ENCODE assay signal across 19 cellular contexts in genomic region chr1:83845437-83846071, GRCh38.
DNase-seq lines count a peak whose midpoint lies in the region; ATAC-seq and TF ChIP-seq lines count a peak whose summit lies in the region.
"Had no signal": no experiment of that assay in that cellular context is flagged by ENCODE, and none has a peak within 500 bp of the region (broad histone marks: within the 10 kb centered on the region; RNA-seq: fewer than 3 reads in every experiment).

No MANE protein-coding gene starts in this region.

- H2BK12ac ChIP-seq in trophoblast cell (ENCODE audit: low read length), result no peak overlapping the region

- H2AK9ac ChIP-seq in IMR-90 (replicated peaks; ENCODE audit: low read depth, low read length, poor library complexity), result no peak overlapping the region

- no peak for TF ChIP-seq CTCF in AG10803 (conservative IDR thresholded peaks at IDR 0.05; ENCODE audit: low read length)
- no peak for TF ChIP-seq CTCF in IMR-90 (conservative IDR thresholded peaks at IDR 0.05; ENCODE audit: low read depth, low read length)
- no peak for TF ChIP-seq CTCF in cardiac fibroblast (IDR thresholded peaks at IDR 0.05; ENCODE audit: low read depth, low read length)
- no peak for TF ChIP-seq CTCF in right lobe of liver (IDR thresholded peaks at IDR 0.05)

- H3K23ac ChIP-seq in IMR-90 (ENCODE audit: low read depth, low read length) (no peak overlapping the region), trophoblast cell (ENCODE audit: low read length) (no peak overlapping the region)

- H2BK120ac ChIP-seq in IMR-90 (ENCODE audit: low read depth, low read length) (no peak overlapping the region), trophoblast cell (ENCODE audit: insufficient read depth, low read length, poor library complexity) (no peak overlapping the region)

- H3K79me2 ChIP-seq in trophoblast cell (ENCODE audit: control insufficient read depth, insufficient read depth, low read length, poor library complexity), result no peaks in the 10 kb centered on the region

- in situ Hi-C loops in IMR-90 (cut with MboI; ENCODE audit: low sequenced_read_pairs), result no loop called here

- no peak overlapping the region for H4K5ac ChIP-seq in IMR-90 (ENCODE audit: low read depth, low read length)

- DNase-seq in AG10803 (ENCODE audit: low read depth) (peak; percentile 39), IMR-90 (no peak), cardiac fibroblast (ENCODE audit: low read depth in 2 of 2) (peak; percentile 13 to 33), right lobe of liver (peak in 1 of 3 donors; percentile 48), trophoblast cell (no peak), NCI-H2029 treated with DMSO at 0.1 percent for 48 hours (lab: John Stamatoyannopoulos, UW) (no peak)
- no peak for DNase-seq in activated effector memory CD4-positive, alpha-beta T cell treated with anti-CD3 and anti-CD28 coated beads, Interleukin-2, amount 50 U/mL, for 16 hours
- DNase-seq: activated CD8-positive, alpha-beta memory T cell treated with anti-CD3 and anti-CD28 coated beads for 24 hours; cerebellar nuclear complex; DMS153; MM.1S; NCI-H2081; stimulated activated CD4-positive, alpha-beta T cell treated with anti-CD3 and anti-CD28 coated beads, Interleukin-1b, Interleukin-23, amount 100 ng/mL, for 48 hours; substantia nigra; T-helper 1 cell had no signal

- intact Hi-C loops in IMR-90 (cut with micrococcal nuclease), result no loop called here
- intact Hi-C loops in right lobe of liver (cut with DNase I), result no loop called here

- no peaks in the 10 kb centered on the region for H4K20me1 ChIP-seq in IMR-90 (ENCODE audit: insufficient read depth, low read length)
- H4K20me1 ChIP-seq: BLaER1 had no signal

- no peaks in the 10 kb centered on the region for H3K36me3 ChIP-seq in IMR-90 (ENCODE audit: control insufficient read depth, insufficient read depth, low read length)
- no peaks in the 10 kb centered on the region for H3K36me3 ChIP-seq in right lobe of liver
- no peaks in the 10 kb centered on the region for H3K36me3 ChIP-seq in trophoblast cell (ENCODE audit: control insufficient read depth in 1 of 2, insufficient read depth in 2 of 2, low read length in 2 of 2)
- H3K36me3 ChIP-seq: adrenal gland, BLaER1 had no signal

- BruUV-seq in IMR-90 (replicated peaks; lab: Mats Ljungman, UMichigan), result no TSS peak

- POLR2A ChIA-PET in IMR-90 (lab: Charles Lee; ENCODE audit: unreplicated experiment), result no interaction called here

- TF ChIP-seq POLR2A in IMR-90 (IDR thresholded peaks at IDR 0.05; ENCODE audit: low read depth, low read length), result no peak
- no peak for TF ChIP-seq POLR2A in right lobe of liver (IDR thresholded peaks at IDR 0.05)

- H3K27ac ChIP-seq in IMR-90 (ENCODE audit: insufficient read depth, low read length), result no peak overlapping the region
- peak overlapping the region; percentile 31 to 80 (median 70) for H3K27ac ChIP-seq in right lobe of liver
- no peak overlapping the region for H3K27ac ChIP-seq in trophoblast cell (ENCODE audit: low read depth, low read length)
- H3K27ac ChIP-seq: adrenal gland, BLaER1 had no signal

- TF ChIP-seq RAD21 in IMR-90 (IDR thresholded peaks at IDR 0.05; ENCODE audit: low read length), result no peak

- no peaks in the 10 kb centered on the region for H3K4me1 ChIP-seq in IMR-90 (ENCODE audit: control insufficient read depth, insufficient read depth, low read length)
- peaks cover 0 to 9% (median 4%) of the 10 kb centered on the region in 4 donors for H3K4me1 ChIP-seq in right lobe of liver
- H3K4me1 ChIP-seq in trophoblast cell (ENCODE audit: control insufficient read depth in 1 of 2, insufficient read depth in 2 of 2, low read length in 2 of 2), result no peaks in the 10 kb centered on the region
- H3K4me1 ChIP-seq: adrenal gland, BLaER1 had no signal

- H4K8ac ChIP-seq in IMR-90 (ENCODE audit: low read depth in 2 of 2, low read length in 2 of 2), result no peak overlapping the region
- H4K8ac ChIP-seq in trophoblast cell (ENCODE audit: low read depth, low read length), result no peak overlapping the region

- H3K27me3 ChIP-seq in IMR-90 (ENCODE audit: control insufficient read depth, insufficient read depth, low read length) (no peaks in the 10 kb centered on the region), right lobe of liver (no peaks in the 10 kb centered on the region), trophoblast cell (ENCODE audit: insufficient read depth, low read length) (no peaks in the 10 kb centered on the region)
- H3K27me3 ChIP-seq: adrenal gland, BLaER1 had no signal

- H3K9me3 ChIP-seq in IMR-90 (ENCODE audit: control insufficient read depth, insufficient read depth, low read length), result no peaks in the 10 kb centered on the region
- no peaks in the 10 kb centered on the region for H3K9me3 ChIP-seq in right lobe of liver
- H3K9me3 ChIP-seq in trophoblast cell (ENCODE audit: insufficient read depth, low read depth, low read length), result no peaks in the 10 kb centered on the region
- H3K9me3 ChIP-seq: adrenal gland, BLaER1 had no signal

- H3K14ac ChIP-seq in IMR-90 (replicated peaks; ENCODE audit: low read depth, low read length), result no peak overlapping the region
- no peak overlapping the region for H3K14ac ChIP-seq in trophoblast cell (ENCODE audit: low read length)

- H3K79me1 ChIP-seq in IMR-90 (ENCODE audit: low read depth in 1 of 2, low read length in 2 of 2), result no peaks in the 10 kb centered on the region
- H3K79me1 ChIP-seq in trophoblast cell (ENCODE audit: low read length), result no peaks in the 10 kb centered on the region

- no peak overlapping the region for H3K4me3 ChIP-seq in AG10803 (ENCODE audit: low read length)
- no peak overlapping the region for H3K4me3 ChIP-seq in IMR-90 (ENCODE audit: insufficient read depth, low read depth, low read length)
- H3K4me3 ChIP-seq in cardiac fibroblast (replicated peaks in 1 of 2; ENCODE audit: low read depth in 2 of 2, low read length in 2 of 2), result no peak overlapping the region
- no peak overlapping the region for H3K4me3 ChIP-seq in right lobe of liver
- no peak overlapping the region for H3K4me3 ChIP-seq in trophoblast cell (ENCODE audit: low read depth, low read length)
- H3K4me3 ChIP-seq: adrenal gland, BLaER1 had no signal

- H3K4me2 ChIP-seq in IMR-90 (ENCODE audit: low read depth, low read length) (no peak overlapping the region), trophoblast cell (ENCODE audit: low read length) (no peak overlapping the region)
- H3K4me2 ChIP-seq: BLaER1 had no signal

- no peak overlapping the region for H2AK5ac ChIP-seq in IMR-90 (ENCODE audit: low read depth, low read length)
- no peak overlapping the region for H2AK5ac ChIP-seq in trophoblast cell (ENCODE audit: low read length)

- no peak overlapping the region for H2BK20ac ChIP-seq in IMR-90 (ENCODE audit: low read depth, low read length)

- no CpG with 5 or more reads among the region's 4 CpGs for WGBS in IMR-90 (ENCODE audit: extremely low coverage in 2 of 2, insufficient read length in 1 of 2), 2 experiments
- WGBS in right lobe of liver (ENCODE audit: insufficient coverage, low coverage, low lambda C conversion rate, missing lambda C conversion rate), result 37% methylated on average over 4 of the region's 4 CpGs
- WGBS in trophoblast cell (ENCODE audit: extremely low coverage, insufficient coverage, insufficient read length), result no CpG with 5 or more reads among the region's 4 CpGs

- no peak overlapping the region for H2BK15ac ChIP-seq in IMR-90 (ENCODE audit: low read depth, low read length)

- H2BK5ac ChIP-seq in IMR-90 (ENCODE audit: low read depth, low read length, poor library complexity, severe bottlenecking), result no peak overlapping the region
- H2BK5ac ChIP-seq in trophoblast cell (ENCODE audit: low read depth, low read length, poor library complexity), result no peak overlapping the region

- ATAC-seq in IMR-90 (ENCODE audit: low read depth) (no peak), right lobe of liver (peak; percentile 78 to 91 (median 88))
- ATAC-seq: HCT116, WTC11 had no signal

- H4K12ac ChIP-seq in trophoblast cell (ENCODE audit: low read depth, low read length), result no peak overlapping the region

- CTCF ChIA-PET in IMR-90 (lab: Yijun Ruan, JAX), result no interaction called here

- H3K18ac ChIP-seq in IMR-90 (ENCODE audit: low read depth, low read length), result no peak overlapping the region
- H3K18ac ChIP-seq in trophoblast cell (ENCODE audit: low read length), result no peak overlapping the region

- H3K56ac ChIP-seq in IMR-90 (ENCODE audit: extremely low read depth, insufficient read depth, low read length), result no peak overlapping the region

- no peaks in the 10 kb centered on the region for H3K9me1 ChIP-seq in IMR-90 (ENCODE audit: insufficient read depth, low read length)

- H2AFZ ChIP-seq in IMR-90 (replicated peaks; ENCODE audit: low read length, poor library complexity) (no peak overlapping the region), trophoblast cell (ENCODE audit: insufficient read depth, low read length, poor library complexity) (no peak overlapping the region)

- no peak overlapping the region for H3K9ac ChIP-seq in IMR-90 (ENCODE audit: low read depth, low read length)
- no peak overlapping the region for H3K9ac ChIP-seq in trophoblast cell (ENCODE audit: low read length)
- H3K9ac ChIP-seq: BLaER1 had no signal

- H3K4ac ChIP-seq in IMR-90 (ENCODE audit: low read depth, low read length), result no peak overlapping the region
- H3K4ac ChIP-seq in trophoblast cell (ENCODE audit: low read depth, low read length), result no peak overlapping the region

- dilution Hi-C loops in IMR-90 (cut with HindIII; ENCODE audit: low sequenced_read_pairs, unreplicated experiment), result no loop called here

- H4K91ac ChIP-seq in IMR-90 (ENCODE audit: insufficient read depth, low read depth, low read length), result no peak overlapping the region
- H4K91ac ChIP-seq in trophoblast cell (ENCODE audit: low read depth, low read length), result no peak overlapping the region

TF ChIP-seq in IMR-90, 13 proteins besides CTCF, POLR2A, EP300 and RAD21:
- no peak for TF ChIP-seq SMC3 (IDR thresholded peaks at IDR 0.05; ENCODE audit: low read depth, low read length)
- peak; percentile 75 for TF ChIP-seq CEBPB (IDR thresholded peaks at IDR 0.05; ENCODE audit: low read depth, low read length)
- TF ChIP-seq USF2 (IDR thresholded peaks at IDR 0.05; ENCODE audit: low read depth, low read length), result no peak

Comparison
In these comparisons a context has a peak if more than half of its experiments do, and no peak if none do; other contexts are left out.
1. DNase-seq: peak in AG10803 (single experiment) and cardiac fibroblast (2 of 2); none in IMR-90 (single experiment), activated effector memory CD4-positive, alpha-beta T cell treated with anti-CD3 and anti-CD28 coated beads, Interleukin-2, amount 50 U/mL, for 16 hours (single experiment), trophoblast cell (0 of 2) and NCI-H2029 treated with DMSO at 0.1 percent for 48 hours (single experiment).
2. H3K27ac ChIP-seq: peak in right lobe of liver (3 of 3); none in IMR-90 (single experiment) and trophoblast cell (single experiment).